In genomic region chr1:221494670-221495069, GRCh38 we compare ENCODE assay signal across 14 cellular contexts.
A peak's percentile ranks its signal among the peaks of the same experiment; 100 is the strongest.
DNase-seq lines count a peak whose midpoint lies in the region; ATAC-seq, FAIRE-seq and TF ChIP-seq lines count a peak whose summit lies in the region.
"Had no signal": no experiment of that assay in that cellular context is flagged by ENCODE, and none has a peak within 500 bp of the region (broad histone marks: within the 10 kb centered on the region; RNA-seq: fewer than 3 reads in every experiment).

No MANE protein-coding gene starts in this region.

- TF ChIP-seq CTCF in BE2C (IDR thresholded peaks at IDR 0.05; ENCODE audit: low read depth, low read length) (no peak), astrocyte of the spinal cord (IDR thresholded peaks at IDR 0.05; ENCODE audit: low read depth, low read length) (no peak), kidney (IDR thresholded peaks at IDR 0.05; ENCODE audit: borderline replicate concordance, extremely low read depth, insufficient read depth) (no peak), glutamatergic neuron (IDR thresholded peaks at IDR 0.05; ENCODE audit: partially characterized antibody, unreplicated experiment) (no peak)

- no peaks in the 10 kb centered on the region for H3K27me3 ChIP-seq in BE2C

- H3K36me3 Mint-ChIP-seq in glutamatergic neuron (ENCODE audit: unreplicated experiment) = no peaks in the 10 kb centered on the region

- no peak overlapping the region for H3K27ac Mint-ChIP-seq in glutamatergic neuron (ENCODE audit: unreplicated experiment)

- no peaks in the 10 kb centered on the region for H3K36me3 ChIP-seq in BE2C
- no peaks in the 10 kb centered on the region for H3K36me3 ChIP-seq in kidney (ENCODE audit: control insufficient read depth in 1 of 2, insufficient read depth in 2 of 2, low read length in 2 of 2)
- H3K36me3 ChIP-seq: thoracic aorta had no signal

- peak; percentile 36 for DNase-seq in BE2C
- peak; percentile 38 for DNase-seq in HT-29 (ENCODE audit: low spot score)
- DNase-seq in astrocyte of the spinal cord (ENCODE audit: low read depth, low spot score) = peak; percentile 24
- DNase-seq in kidney = peak; percentile 91
- DNase-seq in SK-N-DZ (ENCODE audit: low spot score) = no peak
- no peak for DNase-seq in glutamatergic neuron
- DNase-seq: activated CD4-positive, alpha-beta T cell treated with anti-CD3 and anti-CD28 coated beads for 1 hour; dermis blood vessel endothelial cell; NCI-H1048; NCI-H226; T-helper 1 cell had no signal

- H3K9ac ChIP-seq in kidney (ENCODE audit: low read length in 2 of 2) = no peak overlapping the region

- H3K4me1 ChIP-seq in BE2C = no peaks in the 10 kb centered on the region; the same call in 1 of the 2 replicates
- no peaks in the 10 kb centered on the region for H3K4me1 ChIP-seq in kidney (ENCODE audit: control insufficient read depth in 1 of 2, insufficient read depth in 1 of 2, low read depth in 1 of 2, low read length in 2 of 2)

- no peak for FAIRE-seq in kidney (lab: Jason Lieb, UNC)

- intact Hi-C loops in kidney (cut with DNase I) = no loop called here

- no peaks in the 10 kb centered on the region for H3K4me1 Mint-ChIP-seq in glutamatergic neuron (ENCODE audit: low read depth, unreplicated experiment)

- no peaks in the 10 kb centered on the region for H3K9me3 Mint-ChIP-seq in glutamatergic neuron (ENCODE audit: unreplicated experiment)

- H3K9me3 ChIP-seq in BE2C (no peaks in the 10 kb centered on the region), kidney (ENCODE audit: control insufficient read depth in 1 of 2, low read length in 2 of 2) (no peaks in the 10 kb centered on the region)
- H3K9me3 ChIP-seq: thoracic aorta had no signal

- no peak overlapping the region for H3K4me3 Mint-ChIP-seq in glutamatergic neuron (ENCODE audit: unreplicated experiment)

- in situ Hi-C loops in astrocyte of the spinal cord (cut with HindIII; ENCODE audit: low sequenced_read_pairs) = no loop called here

- no peak overlapping the region for H3K27ac ChIP-seq in kidney (ENCODE audit: low read depth in 2 of 2, low read length in 2 of 2)
- H3K27ac ChIP-seq: thoracic aorta had no signal

- no peak overlapping the region for H3K4me3 ChIP-seq in BE2C (ENCODE audit: low read depth, low read length)
- no peak overlapping the region for H3K4me3 ChIP-seq in astrocyte of the spinal cord (ENCODE audit: low read depth, low read length)
- no peak overlapping the region for H3K4me3 ChIP-seq in kidney (ENCODE audit: low read length in 2 of 2)
- H3K4me3 ChIP-seq: thoracic aorta had no signal

- peaks cover 2% of the 10 kb centered on the region for H3K27me3 Mint-ChIP-seq in glutamatergic neuron (ENCODE audit: unreplicated experiment)

- no peak for ATAC-seq in GM18498 (IDR thresholded peaks at IDR 0.05; ENCODE audit: unreplicated experiment)
- no peak for ATAC-seq in HG03280 (IDR thresholded peaks at IDR 0.05; ENCODE audit: unreplicated experiment)

Comparison
In these comparisons a context has a peak if more than half of its experiments do, and no peak if none do; other contexts are left out.
1. DNase-seq: peak in BE2C (single experiment), HT-29 (single experiment), astrocyte of the spinal cord (single experiment) and kidney (single experiment); none in SK-N-DZ (single experiment) and glutamatergic neuron (single experiment).